Comparison of ENCODE assay signal across 1 cellular context in the genomic region with DNA sequence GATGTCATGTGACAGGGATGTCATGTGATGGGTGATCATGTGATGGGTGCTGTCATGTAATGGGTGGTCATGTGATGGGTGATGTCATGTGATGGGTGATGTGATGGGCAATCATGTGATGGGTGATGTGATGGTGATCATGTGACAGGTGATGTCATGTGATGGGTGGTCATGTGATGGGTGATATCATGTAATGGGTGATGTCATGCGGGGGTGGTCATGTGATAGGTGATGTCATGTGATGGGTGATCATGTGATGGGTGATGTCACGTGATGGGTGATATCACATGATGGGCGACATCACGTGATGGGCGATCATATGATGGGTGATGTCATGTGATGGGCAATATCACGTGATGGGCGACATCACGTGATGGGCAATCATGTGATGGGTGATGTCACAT.
TF ChIP-seq lines count a peak whose summit lies in the region.

No MANE protein-coding gene starts in this region.

TF ChIP-seq in HEK293, 187 proteins besides CTCF, POLR2A, EP300 and RAD21 (continued from another document and continues in another):
- TF ChIP-seq, protein P1, sequence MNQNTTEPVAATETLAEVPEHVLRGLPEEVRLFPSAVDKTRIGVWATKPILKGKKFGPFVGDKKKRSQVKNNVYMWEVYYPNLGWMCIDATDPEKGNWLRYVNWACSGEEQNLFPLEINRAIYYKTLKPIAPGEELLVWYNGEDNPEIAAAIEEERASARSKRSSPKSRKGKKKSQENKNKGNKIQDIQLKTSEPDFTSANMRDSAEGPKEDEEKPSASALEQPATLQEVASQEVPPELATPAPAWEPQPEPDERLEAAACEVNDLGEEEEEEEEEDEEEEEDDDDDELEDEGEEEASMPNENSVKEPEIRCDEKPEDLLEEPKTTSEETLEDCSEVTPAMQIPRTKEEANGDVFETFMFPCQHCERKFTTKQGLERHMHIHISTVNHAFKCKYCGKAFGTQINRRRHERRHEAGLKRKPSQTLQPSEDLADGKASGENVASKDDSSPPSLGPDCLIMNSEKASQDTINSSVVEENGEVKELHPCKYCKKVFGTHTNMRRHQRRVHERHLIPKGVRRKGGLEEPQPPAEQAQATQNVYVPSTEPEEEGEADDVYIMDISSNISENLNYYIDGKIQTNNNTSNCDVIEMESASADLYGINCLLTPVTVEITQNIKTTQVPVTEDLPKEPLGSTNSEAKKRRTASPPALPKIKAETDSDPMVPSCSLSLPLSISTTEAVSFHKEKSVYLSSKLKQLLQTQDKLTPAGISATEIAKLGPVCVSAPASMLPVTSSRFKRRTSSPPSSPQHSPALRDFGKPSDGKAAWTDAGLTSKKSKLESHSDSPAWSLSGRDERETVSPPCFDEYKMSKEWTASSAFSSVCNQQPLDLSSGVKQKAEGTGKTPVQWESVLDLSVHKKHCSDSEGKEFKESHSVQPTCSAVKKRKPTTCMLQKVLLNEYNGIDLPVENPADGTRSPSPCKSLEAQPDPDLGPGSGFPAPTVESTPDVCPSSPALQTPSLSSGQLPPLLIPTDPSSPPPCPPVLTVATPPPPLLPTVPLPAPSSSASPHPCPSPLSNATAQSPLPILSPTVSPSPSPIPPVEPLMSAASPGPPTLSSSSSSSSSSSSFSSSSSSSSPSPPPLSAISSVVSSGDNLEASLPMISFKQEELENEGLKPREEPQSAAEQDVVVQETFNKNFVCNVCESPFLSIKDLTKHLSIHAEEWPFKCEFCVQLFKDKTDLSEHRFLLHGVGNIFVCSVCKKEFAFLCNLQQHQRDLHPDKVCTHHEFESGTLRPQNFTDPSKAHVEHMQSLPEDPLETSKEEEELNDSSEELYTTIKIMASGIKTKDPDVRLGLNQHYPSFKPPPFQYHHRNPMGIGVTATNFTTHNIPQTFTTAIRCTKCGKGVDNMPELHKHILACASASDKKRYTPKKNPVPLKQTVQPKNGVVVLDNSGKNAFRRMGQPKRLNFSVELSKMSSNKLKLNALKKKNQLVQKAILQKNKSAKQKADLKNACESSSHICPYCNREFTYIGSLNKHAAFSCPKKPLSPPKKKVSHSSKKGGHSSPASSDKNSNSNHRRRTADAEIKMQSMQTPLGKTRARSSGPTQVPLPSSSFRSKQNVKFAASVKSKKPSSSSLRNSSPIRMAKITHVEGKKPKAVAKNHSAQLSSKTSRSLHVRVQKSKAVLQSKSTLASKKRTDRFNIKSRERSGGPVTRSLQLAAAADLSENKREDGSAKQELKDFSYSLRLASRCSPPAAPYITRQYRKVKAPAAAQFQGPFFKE (tag by site-specific recombination; IDR thresholded peaks at IDR 0.05; ENCODE audit: borderline replicate concordance), result no peak; the same call in 1 of the 2 replicates
- TF ChIP-seq ZNF600 (tag by site-specific recombination; IDR thresholded peaks at IDR 0.05), result no peak
- no peak for TF ChIP-seq ZNF138 (tag by site-specific recombination; IDR thresholded peaks at IDR 0.05; ENCODE audit: borderline replicate concordance)
- no peak for TF ChIP-seq ZNF677 (tag by site-specific recombination; IDR thresholded peaks at IDR 0.05)
- 0 out of 2 replicates have a peak, but pooled peaks have one; percentile 37 for TF ChIP-seq ZNF521 (tag by site-specific recombination; IDR thresholded peaks at IDR 0.05)
- TF ChIP-seq PRDM1 (tag by site-specific recombination; IDR thresholded peaks at IDR 0.05), result 0 out of 2 replicates have a peak, but pooled peaks have one; percentile 3
- TF ChIP-seq ZBTB1 (tag by site-specific recombination; IDR thresholded peaks at IDR 0.05), result no peak
- TF ChIP-seq, protein P2, sequence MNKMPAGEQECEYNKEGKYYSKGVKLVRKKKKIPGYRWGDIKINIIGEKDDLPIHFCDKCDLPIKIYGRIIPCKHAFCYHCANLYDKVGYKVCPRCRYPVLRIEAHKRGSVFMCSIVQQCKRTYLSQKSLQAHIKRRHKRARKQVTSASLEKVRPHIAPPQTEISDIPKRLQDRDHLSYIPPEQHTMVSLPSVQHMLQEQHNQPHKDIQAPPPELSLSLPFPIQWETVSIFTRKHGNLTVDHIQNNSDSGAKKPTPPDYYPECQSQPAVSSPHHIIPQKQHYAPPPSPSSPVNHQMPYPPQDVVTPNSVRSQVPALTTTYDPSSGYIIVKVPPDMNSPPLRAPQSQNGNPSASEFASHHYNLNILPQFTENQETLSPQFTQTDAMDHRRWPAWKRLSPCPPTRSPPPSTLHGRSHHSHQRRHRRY (tag by site-specific recombination; IDR thresholded peaks at IDR 0.05), result no peak
- TF ChIP-seq ZBTB21 (tag by site-specific recombination; IDR thresholded peaks at IDR 0.05), result peak; percentile 92
- TF ChIP-seq, protein P3, sequence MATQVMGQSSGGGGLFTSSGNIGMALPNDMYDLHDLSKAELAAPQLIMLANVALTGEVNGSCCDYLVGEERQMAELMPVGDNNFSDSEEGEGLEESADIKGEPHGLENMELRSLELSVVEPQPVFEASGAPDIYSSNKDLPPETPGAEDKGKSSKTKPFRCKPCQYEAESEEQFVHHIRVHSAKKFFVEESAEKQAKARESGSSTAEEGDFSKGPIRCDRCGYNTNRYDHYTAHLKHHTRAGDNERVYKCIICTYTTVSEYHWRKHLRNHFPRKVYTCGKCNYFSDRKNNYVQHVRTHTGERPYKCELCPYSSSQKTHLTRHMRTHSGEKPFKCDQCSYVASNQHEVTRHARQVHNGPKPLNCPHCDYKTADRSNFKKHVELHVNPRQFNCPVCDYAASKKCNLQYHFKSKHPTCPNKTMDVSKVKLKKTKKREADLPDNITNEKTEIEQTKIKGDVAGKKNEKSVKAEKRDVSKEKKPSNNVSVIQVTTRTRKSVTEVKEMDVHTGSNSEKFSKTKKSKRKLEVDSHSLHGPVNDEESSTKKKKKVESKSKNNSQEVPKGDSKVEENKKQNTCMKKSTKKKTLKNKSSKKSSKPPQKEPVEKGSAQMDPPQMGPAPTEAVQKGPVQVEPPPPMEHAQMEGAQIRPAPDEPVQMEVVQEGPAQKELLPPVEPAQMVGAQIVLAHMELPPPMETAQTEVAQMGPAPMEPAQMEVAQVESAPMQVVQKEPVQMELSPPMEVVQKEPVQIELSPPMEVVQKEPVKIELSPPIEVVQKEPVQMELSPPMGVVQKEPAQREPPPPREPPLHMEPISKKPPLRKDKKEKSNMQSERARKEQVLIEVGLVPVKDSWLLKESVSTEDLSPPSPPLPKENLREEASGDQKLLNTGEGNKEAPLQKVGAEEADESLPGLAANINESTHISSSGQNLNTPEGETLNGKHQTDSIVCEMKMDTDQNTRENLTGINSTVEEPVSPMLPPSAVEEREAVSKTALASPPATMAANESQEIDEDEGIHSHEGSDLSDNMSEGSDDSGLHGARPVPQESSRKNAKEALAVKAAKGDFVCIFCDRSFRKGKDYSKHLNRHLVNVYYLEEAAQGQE (tag by site-specific recombination; IDR thresholded peaks at IDR 0.05), result no peak
- TF ChIP-seq ZNF214 (tag by site-specific recombination; IDR thresholded peaks at IDR 0.05; ENCODE audit: borderline replicate concordance), result no peak
- TF ChIP-seq HOXC10 (CRISPR knock-in tag; IDR thresholded peaks at IDR 0.05), result no peak
- no peak for TF ChIP-seq ZFP41 (tag by site-specific recombination; IDR thresholded peaks at IDR 0.05; ENCODE audit: borderline replicate concordance)
- TF ChIP-seq, protein P4, sequence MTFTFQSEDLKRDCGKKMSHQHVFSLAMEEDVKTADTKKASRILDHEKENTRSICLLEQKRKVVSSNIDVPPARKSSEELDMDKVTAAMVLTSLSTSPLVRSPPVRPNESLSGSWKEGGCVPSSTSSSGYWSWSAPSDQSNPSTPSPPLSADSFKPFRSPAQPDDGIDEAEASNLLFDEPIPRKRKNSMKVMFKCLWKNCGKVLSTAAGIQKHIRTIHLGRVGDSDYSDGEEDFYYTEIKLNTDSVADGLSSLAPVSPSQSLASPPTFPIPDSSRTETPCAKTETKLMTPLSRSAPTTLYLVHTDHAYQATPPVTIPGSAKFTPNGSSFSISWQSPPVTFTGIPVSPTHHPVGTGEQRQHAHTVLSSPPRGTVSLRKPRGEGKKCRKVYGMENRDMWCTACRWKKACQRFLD (tag by site-specific recombination; IDR thresholded peaks at IDR 0.05), result no peak
- no peak; the same call in 1 of the 2 replicates for TF ChIP-seq ZNF350 (tag by site-specific recombination; IDR thresholded peaks at IDR 0.05)
- peak; percentile 34; the same call in 1 of the 2 replicates for TF ChIP-seq ZBTB10 (tag by site-specific recombination; IDR thresholded peaks at IDR 0.05)
- no peak for TF ChIP-seq IKZF3 (tag by site-specific recombination; IDR thresholded peaks at IDR 0.05)
- TF ChIP-seq ZNF391 (tag by site-specific recombination; IDR thresholded peaks at IDR 0.05; ENCODE audit: borderline replicate concordance, low read depth), result peak; percentile 89
- TF ChIP-seq ZNF157 (tag by site-specific recombination; IDR thresholded peaks at IDR 0.05), result no peak
- no peak for TF ChIP-seq YY1 (tag by site-specific recombination; IDR thresholded peaks at IDR 0.05)
- TF ChIP-seq ZNF426 (tag by site-specific recombination; IDR thresholded peaks at IDR 0.05), result no peak
- TF ChIP-seq ZNF596 (tag by site-specific recombination; IDR thresholded peaks at IDR 0.05), result no peak
- peak; percentile 94 for TF ChIP-seq GLI4 (tag by site-specific recombination; IDR thresholded peaks at IDR 0.05)
- peak; percentile 66 for TF ChIP-seq ZSCAN23 (tag by site-specific recombination; IDR thresholded peaks at IDR 0.05)
- no peak for TF ChIP-seq RBAK (tag by site-specific recombination; IDR thresholded peaks at IDR 0.05)
- no peak for TF ChIP-seq ZNF19 (tag by site-specific recombination; IDR thresholded peaks at IDR 0.05; ENCODE audit: low read depth)
- TF ChIP-seq ZNF311 (tag by site-specific recombination; IDR thresholded peaks at IDR 0.05; ENCODE audit: borderline replicate concordance), result peak; percentile 99
- no peak for TF ChIP-seq ZNF558 (tag by site-specific recombination; IDR thresholded peaks at IDR 0.05)
- TF ChIP-seq, protein P5, sequence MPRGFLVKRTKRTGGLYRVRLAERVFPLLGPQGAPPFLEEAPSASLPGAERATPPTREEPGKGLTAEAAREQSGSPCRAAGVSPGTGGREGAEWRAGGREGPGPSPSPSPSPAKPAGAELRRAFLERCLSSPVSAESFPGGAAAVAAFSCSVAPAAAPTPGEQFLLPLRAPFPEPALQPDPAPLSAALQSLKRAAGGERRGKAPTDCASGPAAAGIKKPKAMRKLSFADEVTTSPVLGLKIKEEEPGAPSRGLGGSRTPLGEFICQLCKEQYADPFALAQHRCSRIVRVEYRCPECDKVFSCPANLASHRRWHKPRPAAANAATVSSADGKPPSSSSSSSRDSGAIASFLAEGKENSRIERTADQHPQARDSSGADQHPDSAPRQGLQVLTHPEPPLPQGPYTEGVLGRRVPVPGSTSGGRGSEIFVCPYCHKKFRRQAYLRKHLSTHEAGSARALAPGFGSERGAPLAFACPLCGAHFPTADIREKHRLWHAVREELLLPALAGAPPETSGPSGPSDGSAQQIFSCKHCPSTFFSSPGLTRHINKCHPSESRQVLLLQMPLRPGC (tag by site-specific recombination; IDR thresholded peaks at IDR 0.05), result peak; percentile 53
- TF ChIP-seq BCL11A (tag by site-specific recombination; IDR thresholded peaks at IDR 0.05; ENCODE audit: low read depth), result peak; percentile 56
- no peak for TF ChIP-seq ZNF514 (tag by site-specific recombination; IDR thresholded peaks at IDR 0.05)
- no peak for TF ChIP-seq ZNF549 (tag by site-specific recombination; IDR thresholded peaks at IDR 0.05)
- TF ChIP-seq YY2 (tag by site-specific recombination; IDR thresholded peaks at IDR 0.05), result no peak; the same call in none of the 2 replicates
- TF ChIP-seq ZNF404 (tag by site-specific recombination; IDR thresholded peaks at IDR 0.05), result no peak
- TF ChIP-seq ZSCAN4 (tag by site-specific recombination; IDR thresholded peaks at IDR 0.05), result no peak; the same call in 1 of the 2 replicates
- peak; percentile 65 for TF ChIP-seq ZNF324 (tag by site-specific recombination; IDR thresholded peaks at IDR 0.05)
- 0 out of 2 replicates have a peak, but pooled peaks have one; percentile 5 for TF ChIP-seq ZNF548 (tag by site-specific recombination; IDR thresholded peaks at IDR 0.05)
- peak; percentile 88 for TF ChIP-seq KLF8 (tag by site-specific recombination; IDR thresholded peaks at IDR 0.05)
- TF ChIP-seq ZNF544 (tag by site-specific recombination; IDR thresholded peaks at IDR 0.05), result no peak
- TF ChIP-seq ZFHX2 (tag by site-specific recombination; conservative IDR thresholded peaks at IDR 0.05), result peak; percentile 40
- no peak for TF ChIP-seq PATZ1 (tag by site-specific recombination; IDR thresholded peaks at IDR 0.05)
- TF ChIP-seq BCL11B (tag by site-specific recombination; IDR thresholded peaks at IDR 0.05; ENCODE audit: low read depth), result 0 out of 2 replicates have a peak, but pooled peaks have one; percentile 34
